ENCODE assay signal across 24 cellular contexts in genomic region chr1:77024500-77024899, GRCh38.
"Had no signal": no experiment of that assay in that cellular context is flagged by ENCODE, and none has a peak within 500 bp of the region (broad histone marks: within the 10 kb centered on the region; RNA-seq: fewer than 3 reads in every experiment).

No MANE protein-coding gene starts in this region.

- H3K9me3 ChIP-seq: esophagus muscularis mucosa, heart right ventricle, lower lobe of right lung, tibial nerve, uterus had no signal

- ATAC-seq: heart right ventricle, left cardiac atrium, lower lobe of right lung had no signal

- H3K36me3 ChIP-seq: brain microvascular endothelial cell, esophagus muscularis mucosa, heart right ventricle, lower lobe of right lung, tibial nerve, uterus had no signal

- H3K4me1 ChIP-seq: esophagus muscularis mucosa, heart right ventricle, lower lobe of right lung, uterus had no signal

- H3K27me3 ChIP-seq: esophagus muscularis mucosa, tibial nerve, uterus had no signal

- DNase-seq: activated CD4-positive, alpha-beta T cell treated with anti-CD3 and anti-CD28 coated beads, Interleukin-2, amount 50 U/mL, for 1 hour; activated CD4-positive, CD25-positive, alpha-beta regulatory T cell treated with anti-CD3 and anti-CD28 coated beads, Interleukin-2, amount 50 U/mL, for 72 hours; activated CD8-positive, alpha-beta memory T cell treated with anti-CD3 and anti-CD28 coated beads for 24 hours; activated CD8-positive, alpha-beta memory T cell treated with anti-CD3 and anti-CD28 coated beads, Interleukin-2, amount 50 U/mL, for 48 hours; activated effector memory CD4-positive, alpha-beta T cell treated with Interleukin-2 at 50 U/mL for 16 hours; activated naive CD4-positive, alpha-beta T cell treated with anti-CD3 and anti-CD28 coated beads, Interleukin-2, amount 50 U/mL, for 16 hours; activated T-cell treated with anti-CD3 and anti-CD28 coated beads, Interleukin-2, amount 50 U/mL, for 48 hours; aorta; brain microvascular endothelial cell; cortex of kidney; effector CD8-positive, alpha-beta T cell; heart right ventricle; left cardiac atrium; lower lobe of right lung; retina; stimulated activated CD4-positive, alpha-beta T cell treated with anti-CD3 and anti-CD28 coated beads, Interleukin-12 subunit alpha, Interleukin-12 subunit beta, amount 100 ng/mL, for 4 hours; stimulated activated CD4-positive, alpha-beta T cell treated with anti-CD3 and anti-CD28 coated beads, Interleukin-1b, Interleukin-23, amount 100 ng/mL, for 48 hours; stimulated activated CD8-positive, alpha-beta memory T cell treated with anti-CD3 and anti-CD28 coated beads, Interleukin-4, amount 100 ng/mL, for 48 hours; stimulated activated naive CD4-positive, alpha-beta T cell; substantia nigra; uterus had no signal

- FAIRE-seq: endothelial cell of umbilical vein had no signal

- H3K27ac ChIP-seq: brain microvascular endothelial cell, esophagus muscularis mucosa, heart right ventricle, lower lobe of right lung, tibial nerve, uterus had no signal

- H3K4me3 ChIP-seq: esophagus muscularis mucosa, heart right ventricle, lower lobe of right lung, tibial nerve, uterus had no signal
